ENCODE assay signal across 12 cellular contexts in genomic region chr20:32327087-32327681, GRCh38. TPM values are rescaled to one million over a fixed set of nuclear protein-coding genes. Genes with fewer than 3 reads are reported as not detected.
DNase-seq lines count a peak whose midpoint lies in the region; ATAC-seq and TF ChIP-seq lines count a peak whose summit lies in the region.
"Had no signal": no experiment of that assay in that cellular context is flagged by ENCODE, and none has a peak within 500 bp of the region (broad histone marks: within the 10 kb centered on the region; RNA-seq: fewer than 3 reads in every experiment).

No MANE protein-coding gene starts in this region.

- H3K27ac ChIP-seq in 22Rv1 (peak overlapping the region; percentile 94), neural progenitor cell (no peak overlapping the region)

- no peak overlapping the region for H3K9ac ChIP-seq in neural progenitor cell

- no peak for DNase-seq in Calu3
- peak; percentile 81 for DNase-seq in iris pigment epithelial cell (ENCODE audit: low read depth)
- no peak for DNase-seq in mucosa of descending colon
- no peak for DNase-seq in neural progenitor cell (ENCODE audit: low spot score)
- DNase-seq in stimulated activated CD4-positive, alpha-beta T cell treated with anti-CD3 and anti-CD28 coated beads, Interleukin-2, amount 100 ng/mL, for 24 hours = no peak
- DNase-seq: effector CD8-positive, alpha-beta T cell; hippocampal formation; mesendoderm; MM.1S had no signal

- no peak overlapping the region for H3K4me2 ChIP-seq in neural progenitor cell

- H3K4me3 ChIP-seq in mucosa of descending colon = no peak overlapping the region
- no peak overlapping the region for H3K4me3 ChIP-seq in neural progenitor cell

- peaks cover 27% of the 10 kb centered on the region for H3K4me1 Mint-ChIP-seq in Calu3 (ENCODE audit: low read depth, unreplicated experiment)
- peaks cover 15% of the 10 kb centered on the region for H3K4me1 Mint-ChIP-seq in activated T-helper 17 cell treated with anti-CD3 and anti-CD28 coated beads, Interleukin-2, amount 50 U/mL, for 72 hours
- no peaks in the 10 kb centered on the region for H3K4me1 Mint-ChIP-seq in neural progenitor cell

- H4K20me1 ChIP-seq in neural progenitor cell (ENCODE audit: low read depth) = no peaks in the 10 kb centered on the region

- H3K36me3 ChIP-seq in mucosa of descending colon (ENCODE audit: low read depth) (no peaks in the 10 kb centered on the region), neural progenitor cell (no peaks in the 10 kb centered on the region)

- no peak overlapping the region for H3K4me3 Mint-ChIP-seq in Calu3 (ENCODE audit: low read depth, unreplicated experiment)
- no peak overlapping the region for H3K4me3 Mint-ChIP-seq in activated T-helper 17 cell treated with anti-CD3 and anti-CD28 coated beads, Interleukin-2, amount 50 U/mL, for 72 hours
- no peak overlapping the region for H3K4me3 Mint-ChIP-seq in neural progenitor cell

- H3K27ac Mint-ChIP-seq in Calu3 (ENCODE audit: unreplicated experiment) (peak overlapping the region; percentile 83), neural progenitor cell (no peak overlapping the region)
- peak overlapping the region; percentile 58 for H3K27ac Mint-ChIP-seq in activated T-helper 17 cell treated with anti-CD3 and anti-CD28 coated beads, Interleukin-2, amount 50 U/mL, for 72 hours

- CTCF ChIA-PET in Calu3 (lab: Charles Lee) = no interaction called here

- H2AFZ ChIP-seq in neural progenitor cell (replicated peaks) = no peak overlapping the region

- no peak for TF ChIP-seq CTCF in 22Rv1 (IDR thresholded peaks at IDR 0.05)
- TF ChIP-seq CTCF in Calu3 (IDR thresholded peaks at IDR 0.05; ENCODE audit: unreplicated experiment) = no peak
- TF ChIP-seq CTCF in mucosa of descending colon (IDR thresholded peaks at IDR 0.05) = no peak
- no peak for TF ChIP-seq CTCF in neural progenitor cell (IDR thresholded peaks at IDR 0.05)

- H3K79me2 ChIP-seq in neural progenitor cell (ENCODE audit: low read depth) = no peaks in the 10 kb centered on the region

- H3K9me3 ChIP-seq in mucosa of descending colon = no peaks in the 10 kb centered on the region
- H3K9me3 ChIP-seq in neural progenitor cell (ENCODE audit: low read depth) = no peaks in the 10 kb centered on the region

- H3K27me3 Mint-ChIP-seq in Calu3 (ENCODE audit: unreplicated experiment) (no peaks in the 10 kb centered on the region), neural progenitor cell (ENCODE audit: insufficient read depth, low read depth) (peaks cover 2% of the 10 kb centered on the region)
- no peaks in the 10 kb centered on the region for H3K27me3 Mint-ChIP-seq in activated T-helper 17 cell treated with anti-CD3 and anti-CD28 coated beads, Interleukin-2, amount 50 U/mL, for 72 hours

- intact Hi-C loops in Calu3 (cut with micrococcal nuclease; ENCODE audit: unreplicated experiment) = loop anchor here (2.0 kb wide), 1 partner anchor 30 kb away; no protein-coding TSS in a partner anchor
- intact Hi-C loops in mucosa of descending colon (cut with DNase I, micrococcal nuclease) = no loop called here

- H3K9me3 Mint-ChIP-seq in Calu3 (ENCODE audit: low read depth, unreplicated experiment) (no peaks in the 10 kb centered on the region), neural progenitor cell (no peaks in the 10 kb centered on the region)
- no peaks in the 10 kb centered on the region for H3K9me3 Mint-ChIP-seq in activated T-helper 17 cell treated with anti-CD3 and anti-CD28 coated beads, Interleukin-2, amount 50 U/mL, for 72 hours

- H3F3A ChIP-seq in neural progenitor cell (ENCODE audit: low read depth) = peaks cover 15% of the 10 kb centered on the region

- H3K36me3 Mint-ChIP-seq in Calu3 (ENCODE audit: insufficient read depth, unreplicated experiment) (peaks cover 36% of the 10 kb centered on the region), neural progenitor cell (peaks cover 6% of the 10 kb centered on the region)
- peaks cover 77% of the 10 kb centered on the region for H3K36me3 Mint-ChIP-seq in activated T-helper 17 cell treated with anti-CD3 and anti-CD28 coated beads, Interleukin-2, amount 50 U/mL, for 72 hours (ENCODE audit: low read depth)

- H3K4me1 ChIP-seq in mucosa of descending colon (ENCODE audit: low read depth) (no peaks in the 10 kb centered on the region), neural progenitor cell (no peaks in the 10 kb centered on the region)

- ATAC-seq in activated T-helper 17 cell treated with anti-CD3 and anti-CD28 coated beads, Interleukin-2, amount 50 U/mL, for 72 hours (replicated peaks) = no peak
- ATAC-seq in mucosa of descending colon (no peak), HG03571 (IDR thresholded peaks at IDR 0.05; ENCODE audit: unreplicated experiment) (no peak)

- no TSS peak for BruUV-seq in Calu3 (replicated peaks; lab: Mats Ljungman, UMichigan)

- H3K27me3 ChIP-seq in neural progenitor cell = no peaks in the 10 kb centered on the region

RNA-seq across cellular contexts. Expression of gene ASXL1, which starts 30.9 kb away (rescaled TPM):
- total RNA-seq in Calu3 (2022) (120 and 123 TPM in 2 replicates), mucosa of descending colon (10 to 100 TPM; 47.4 to 78.9 (median 52.3) TPM), neural progenitor cell (ENCODE audit: low replicate concordance) (48.2 and 64.0 TPM in 2 replicates)
- total RNA-seq in activated T-helper 17 cell treated with anti-CD3 and anti-CD28 coated beads, Interleukin-2, amount 50 U/mL, for 72 hours = 100 to 1,000 TPM; 164 to 232 TPM

RNA-seq across cellular contexts. Expression of gene KIF3B, which starts 49.7 kb away (rescaled TPM):
- total RNA-seq in Calu3 (2022) (51.2 and 56.6 TPM in 2 replicates), mucosa of descending colon (10 to 100 TPM; 39.3 to 54.6 (median 52.0) TPM), neural progenitor cell (ENCODE audit: low replicate concordance) (16.8 and 20.9 TPM in 2 replicates)
- total RNA-seq in activated T-helper 17 cell treated with anti-CD3 and anti-CD28 coated beads, Interleukin-2, amount 50 U/mL, for 72 hours = 10 to 100 TPM; 25.9 to 43.0 TPM
